Comparison of ENCODE assay signal across 11 cellular contexts in the genomic region with DNA sequence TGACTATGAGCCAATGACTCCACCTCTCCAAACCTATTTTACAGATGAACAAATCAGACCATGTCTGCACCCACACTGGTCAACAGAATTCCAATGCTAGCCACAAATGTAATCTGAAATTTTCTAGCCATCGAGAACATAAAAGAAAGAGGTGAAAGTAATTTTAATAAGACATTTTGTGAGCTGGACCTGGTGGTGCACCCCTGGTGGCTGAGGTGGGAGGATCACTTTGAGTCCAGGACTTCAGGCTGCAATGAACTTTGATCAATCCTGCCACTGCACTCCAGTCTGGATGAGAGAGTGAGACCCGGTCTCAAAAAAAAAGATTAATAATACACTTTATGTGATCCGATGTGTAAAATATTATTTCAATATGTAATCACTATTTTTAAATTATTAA. TPM values are rescaled to one million over a fixed set of nuclear protein-coding genes. Genes with fewer than 3 reads are reported as not detected.
A peak's percentile ranks its signal among the peaks of the same experiment; 100 is the strongest.
DNase-seq lines count a peak whose midpoint lies in the region; ATAC-seq and TF ChIP-seq lines count a peak whose summit lies in the region.
"Had no signal": no experiment of that assay in that cellular context is flagged by ENCODE, and none has a peak within 500 bp of the region (broad histone marks: within the 10 kb centered on the region; RNA-seq: fewer than 3 reads in every experiment).

No MANE protein-coding gene starts in this region.

- no peaks in the 10 kb centered on the region for H3K36me3 ChIP-seq in testis (ENCODE audit: low read depth, missing control alignments)
- no peaks in the 10 kb centered on the region for H3K36me3 ChIP-seq in effector memory CD4-positive, alpha-beta T cell (ENCODE audit: control insufficient read depth, insufficient read depth, low read length)

- H3K9me3 ChIP-seq in testis = no peaks in the 10 kb centered on the region
- no peaks in the 10 kb centered on the region for H3K9me3 ChIP-seq in effector memory CD4-positive, alpha-beta T cell (ENCODE audit: control insufficient read depth, low read length)

- intact Hi-C loops in testis (cut with DNase I; ENCODE audit: low total_unique reads) = no loop called here

- peak; percentile 3 for DNase-seq in NCI-H82 (lab: John Stamatoyannopoulos, UW)
- no peak for DNase-seq in NCI-H82 treated with DMSO at 0.1 percent for 48 hours (lab: John Stamatoyannopoulos, UW; ENCODE audit: unreplicated experiment)
- DNase-seq in dermis blood vessel endothelial cell = peak; percentile 24
- DNase-seq in testis = no peak
- DNase-seq in effector memory CD4-positive, alpha-beta T cell = no peak
- DNase-seq: activated B cell treated with CpG ODN at 0.5 μM for 24 hours; NCI-H524 treated with DMSO at 0.1 percent for 48 hours; stimulated activated CD4-positive, alpha-beta T cell treated with anti-CD3 and anti-CD28 coated beads, Interleukin-4, amount 100 ng/mL, for 1 hour had no signal

- no peak overlapping the region for H3K27ac ChIP-seq in testis
- H3K27ac ChIP-seq in effector memory CD4-positive, alpha-beta T cell (ENCODE audit: insufficient read depth, low read length, poor library complexity, severe bottlenecking) = no peak overlapping the region

- H3K4me1 ChIP-seq in testis = peaks cover 4% of the 10 kb centered on the region
- H3K4me1 ChIP-seq in effector memory CD4-positive, alpha-beta T cell (ENCODE audit: control insufficient read depth, insufficient read depth, low read length, poor library complexity, severe bottlenecking) = no peaks in the 10 kb centered on the region

- H3K27me3 ChIP-seq in testis = no peaks in the 10 kb centered on the region
- no peaks in the 10 kb centered on the region for H3K27me3 ChIP-seq in effector memory CD4-positive, alpha-beta T cell (replicated peaks; ENCODE audit: control insufficient read depth, insufficient read depth, low read length, poor library complexity, severe bottlenecking)

- H3K4me3 ChIP-seq in testis = no peak overlapping the region
- H3K4me3 ChIP-seq in effector memory CD4-positive, alpha-beta T cell (ENCODE audit: insufficient read depth, low read depth, low read length, poor library complexity, severe bottlenecking) = no peak overlapping the region

- TF ChIP-seq CTCF in testis (IDR thresholded peaks at IDR 0.05) = peak in 2 of 3 experiments; percentile 22 to 27

- TF ChIP-seq POLR2A in testis (IDR thresholded peaks at IDR 0.05) = no peak

- 84 to 86% methylated on average over 3 of the region's 3 CpGs for WGBS in testis, 2 donors

- no peak for ATAC-seq in GM21367 (IDR thresholded peaks at IDR 0.05; ENCODE audit: unreplicated experiment)

RNA-seq across cellular contexts. Expression of a gene that starts 9.4 kb away (rescaled TPM):
- 30.3 and 34.3 TPM in 2 replicates for total RNA-seq in dermis blood vessel endothelial cell
- 10 to 100 TPM; 30.0 to 32.4 TPM for total RNA-seq in testis
- polyA plus RNA-seq in testis (ENCODE audit: insufficient read depth, low read depth, low replicate concordance) = 33.2 TPM

RNA-seq across cellular contexts. Expression of a gene that starts 10.3 kb away (rescaled TPM):
- total RNA-seq in dermis blood vessel endothelial cell = not detected in 2 replicates
- under 1 TPM; 0.55 to 0.68 TPM for total RNA-seq in testis
- polyA plus RNA-seq in testis (ENCODE audit: insufficient read depth, low read depth, low replicate concordance) = 0.44 TPM
- total RNA-seq: activated B cell treated with CpG ODN at 0.5 μM for 24 hours, urinary bladder had no signal
- polyA plus RNA-seq: IgD-negative memory B cell, urinary bladder had no signal

RNA-seq across cellular contexts. Expression of a gene that starts 27.8 kb away (rescaled TPM):
- 0.33 TPM in 1 of 2 replicates, not detected in the other for total RNA-seq in dermis blood vessel endothelial cell
- 10 to 100 TPM; 11.3 to 17.2 TPM for total RNA-seq in testis
- polyA plus RNA-seq in testis (ENCODE audit: insufficient read depth, low read depth, low replicate concordance) = 5.2 TPM
- polyA plus RNA-seq: IgD-negative memory B cell had no signal

RNA-seq across cellular contexts. Expression of a gene that starts 43.2 kb away (rescaled TPM):
- total RNA-seq in dermis blood vessel endothelial cell (18.7 and 33.7 TPM in 2 replicates), testis (100 to 1,000 TPM in 1 of 2 donors, 10 to 100 TPM in 1; 82.8 to 102 TPM)
- 77.4 TPM for polyA plus RNA-seq in testis (ENCODE audit: insufficient read depth, low read depth, low replicate concordance)

Comparison
In these comparisons a context has a peak if more than half of its experiments do, and no peak if none do; other contexts are left out.
1. DNase-seq: peak in NCI-H82 (single experiment) and dermis blood vessel endothelial cell (single experiment); none in NCI-H82 treated with DMSO at 0.1 percent for 48 hours (single experiment), testis (single experiment) and effector memory CD4-positive, alpha-beta T cell (0 of 3).